ENCODE assay signal across 8 cellular contexts in the genomic region with DNA sequence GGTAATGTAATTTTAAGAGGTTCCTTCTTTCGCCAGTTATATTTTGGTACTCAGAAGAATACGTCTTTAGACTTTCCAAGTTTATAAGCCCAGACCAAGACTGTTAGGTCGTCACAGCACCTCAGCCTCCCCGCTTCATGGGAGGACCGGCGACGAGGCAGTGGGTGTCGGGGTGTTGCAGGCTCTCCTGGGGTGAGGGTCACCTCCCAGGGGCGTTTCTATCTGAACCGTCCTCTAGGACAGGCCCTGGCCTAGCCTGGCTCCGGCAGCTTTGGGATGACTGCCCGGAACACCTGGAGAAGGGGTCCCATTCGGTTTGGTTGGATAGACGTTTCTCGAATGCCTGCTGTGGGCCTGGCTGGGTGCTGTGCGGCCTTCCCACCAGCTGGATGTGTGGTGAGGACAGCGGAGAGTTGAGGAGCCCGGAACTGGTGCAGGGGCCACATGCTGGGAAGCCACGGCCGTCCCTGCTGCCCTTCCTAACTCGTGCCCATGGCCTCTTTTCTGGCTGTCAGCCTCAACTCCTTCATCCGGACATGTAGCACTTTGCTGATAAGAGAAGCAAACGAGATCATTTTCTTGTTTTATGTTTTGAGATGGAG. TPM values are rescaled to one million over a fixed set of nuclear protein-coding genes. Genes with fewer than 3 reads are reported as not detected.
DNase-seq lines count a peak whose midpoint lies in the region; ATAC-seq and TF ChIP-seq lines count a peak whose summit lies in the region.

No MANE protein-coding gene starts in this region.

- ATAC-seq in right cardiac atrium, result no peak
- no peak for ATAC-seq in HG03457 (IDR thresholded peaks at IDR 0.05; ENCODE audit: unreplicated experiment)
- ATAC-seq in HG02642 (IDR thresholded peaks at IDR 0.05; ENCODE audit: poor library complexity, unreplicated experiment), result no peak
- ATAC-seq in GM18861 (IDR thresholded peaks at IDR 0.05; ENCODE audit: unreplicated experiment), result no peak

- intact Hi-C loops in right cardiac atrium (cut with DNase I), result no loop called here

- H3K4me1 ChIP-seq in right cardiac atrium (ENCODE audit: control insufficient read depth, insufficient read depth, low read length) (peaks cover 9% of the 10 kb centered on the region), skeletal muscle tissue (ENCODE audit: control insufficient read depth in 3 of 3, insufficient read depth in 3 of 3, low read length in 3 of 3) (peaks cover 42 to 82% (median 62%) of the 10 kb centered on the region in 3 donors)

- peak overlapping the region; percentile 85 to 87 (median 86) for H3K9ac ChIP-seq in skeletal muscle tissue (ENCODE audit: low read depth in 1 of 3, low read length in 3 of 3)

- DNase-seq in H7 (peak; percentile 68), right cardiac atrium (peak in 2 of 3 donors; percentile 50 to 62), NCI-H82 (lab: John Stamatoyannopoulos, UW) (no peak)

- H3K27ac ChIP-seq in VCaP (peak overlapping the region; percentile 91), right cardiac atrium (ENCODE audit: low read length) (peak overlapping the region; percentile 81), skeletal muscle tissue (ENCODE audit: low read depth, low read length) (peak overlapping the region; percentile 86)

- 24% methylated on average over 23 of the region's 23 CpGs for WGBS in right cardiac atrium

- TF ChIP-seq CTCF in VCaP (conservative IDR thresholded peaks at IDR 0.05), result no peak

- no peaks in the 10 kb centered on the region for H3K27me3 ChIP-seq in H7 (ENCODE audit: control insufficient read depth, insufficient read depth, low read length)
- no peaks in the 10 kb centered on the region for H3K27me3 ChIP-seq in right cardiac atrium (ENCODE audit: control insufficient read depth, insufficient read depth)
- H3K27me3 ChIP-seq in skeletal muscle tissue (ENCODE audit: control insufficient read depth in 3 of 3, insufficient read depth in 3 of 3, low read length in 3 of 3), result no peaks in the 10 kb centered on the region

- H3K4me3 ChIP-seq in H7 (ENCODE audit: insufficient read depth, low read depth, low read length) (peak overlapping the region; percentile 54), right cardiac atrium (ENCODE audit: low read length) (peak overlapping the region; percentile 80), skeletal muscle tissue (ENCODE audit: low read length in 3 of 3) (peak overlapping the region; percentile 80 to 87 (median 85))

- H3K36me3 ChIP-seq in H7 (replicated peaks; ENCODE audit: control insufficient read depth, insufficient read depth, low read length) (no peaks in the 10 kb centered on the region), skeletal muscle tissue (ENCODE audit: control insufficient read depth in 3 of 3, insufficient read depth in 3 of 3, low read length in 3 of 3) (peaks cover 6 to 8% (median 8%) of the 10 kb centered on the region in 3 donors)

- no peaks in the 10 kb centered on the region for H3K9me3 ChIP-seq in right cardiac atrium (ENCODE audit: control insufficient read depth, low read length)
- H3K9me3 ChIP-seq in skeletal muscle tissue (ENCODE audit: control insufficient read depth in 3 of 3, low read length in 3 of 3), result no peaks in the 10 kb centered on the region

RNA-seq across cellular contexts. Expression of a gene that starts 1.1 kb away (rescaled TPM):
- total RNA-seq in H7 (2014; rRNA removed; shearing (Covaris generic)), result 21.9 and 26.1 TPM in 2 replicates
- total RNA-seq in right cardiac atrium (10 to 100 TPM; 44.1 to 61.6 (median 44.7) TPM), skeletal muscle tissue (26.6 TPM)
- 20.0 TPM for polyA plus RNA-seq in right cardiac atrium

RNA-seq across cellular contexts. Expression of a gene that starts 19.3 kb away (rescaled TPM):
- total RNA-seq in H7 (2014; rRNA removed; shearing (Covaris generic)), result 0.85 and 1.9 TPM in 2 replicates
- total RNA-seq in right cardiac atrium (not detected), skeletal muscle tissue (0.52 TPM)
- not detected for polyA plus RNA-seq in right cardiac atrium

RNA-seq across cellular contexts. Expression of a gene that starts 56.6 kb away (rescaled TPM):
- total RNA-seq in H7 (2014; rRNA removed; shearing (Covaris generic)), result 32.7 and 37.8 TPM in 2 replicates
- 10 to 100 TPM; 20.4 to 25.7 (median 25.1) TPM for total RNA-seq in right cardiac atrium
- polyA plus RNA-seq in right cardiac atrium, result 29.2 TPM
- total RNA-seq in skeletal muscle tissue, result 10.4 TPM
